1 cellular context compared by ENCODE assay signal in the genomic region with DNA sequence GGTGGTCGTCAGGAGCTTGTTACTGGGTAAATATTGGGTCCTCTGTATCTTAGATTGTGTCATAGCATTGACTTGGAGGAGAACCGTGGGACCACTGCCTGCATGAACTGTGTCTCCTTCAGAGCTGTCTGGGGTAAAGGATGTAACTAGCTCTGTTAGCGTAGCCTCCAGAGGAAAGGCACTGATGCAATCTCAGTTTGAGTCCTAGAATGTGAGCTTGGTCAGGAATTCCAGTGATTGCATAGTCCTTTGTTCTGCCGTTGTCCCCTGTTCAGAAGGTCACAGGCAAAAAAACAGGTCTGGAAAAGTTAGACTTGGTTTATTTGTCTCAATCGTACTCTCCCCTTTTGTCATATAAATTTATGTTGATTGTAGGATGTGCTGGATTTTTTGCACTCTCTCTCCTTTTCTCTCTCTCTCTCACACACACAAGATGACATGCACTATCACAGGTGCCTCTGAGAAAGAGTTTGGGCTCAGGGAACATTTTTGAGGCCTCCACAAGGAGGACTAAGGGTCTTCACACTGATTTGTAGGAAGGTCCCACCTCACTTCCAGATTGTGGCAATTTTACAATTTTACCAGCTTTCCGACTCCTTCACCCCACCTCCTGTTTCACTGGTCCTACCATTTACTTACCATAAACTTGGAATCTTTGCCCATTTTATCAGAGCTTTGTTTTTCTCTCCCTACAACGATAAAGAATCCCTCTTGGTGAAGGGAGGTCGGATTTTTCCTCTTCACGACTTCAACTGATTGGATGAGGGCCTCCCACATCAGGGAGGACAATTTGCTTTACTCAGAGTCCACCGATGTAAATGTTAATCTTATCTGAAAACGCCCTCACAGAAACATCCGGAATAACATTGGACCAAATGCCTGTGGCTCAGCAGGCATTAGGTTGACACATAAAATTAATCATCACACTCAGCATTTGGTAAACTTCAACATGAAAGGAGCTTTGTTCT.
TF ChIP-seq lines count a peak whose summit lies in the region.

No MANE protein-coding gene starts in this region.

TF ChIP-seq in HepG2, 621 proteins besides CTCF, POLR2A, EP300 and RAD21 (continued from another document and continues in another):
- TF ChIP-seq, protein P1, sequence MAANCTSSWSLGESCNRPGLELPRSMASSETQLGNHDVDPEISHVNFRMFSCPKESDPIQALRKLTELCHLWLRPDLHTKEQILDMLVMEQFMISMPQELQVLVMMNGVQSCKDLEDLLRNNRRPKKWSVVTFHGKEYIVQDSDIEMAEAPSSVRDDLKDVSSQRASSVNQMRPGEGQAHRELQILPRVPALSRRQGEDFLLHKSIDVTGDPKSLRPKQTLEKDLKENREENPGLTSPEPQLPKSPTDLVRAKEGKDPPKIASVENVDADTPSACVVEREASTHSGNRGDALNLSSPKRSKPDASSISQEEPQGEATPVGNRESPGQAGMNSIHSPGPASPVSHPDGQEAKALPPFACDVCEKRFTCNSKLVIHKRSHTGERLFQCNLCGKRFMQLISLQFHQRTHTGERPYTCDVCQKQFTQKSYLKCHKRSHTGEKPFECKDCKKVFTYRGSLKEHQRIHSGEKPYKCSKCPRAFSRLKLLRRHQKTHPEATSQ (CRISPR knock-in tag; IDR thresholded peaks at IDR 0.05; ENCODE audit: borderline replicate concordance): no peak
- peak; percentile 81 for TF ChIP-seq ATF7 (IDR thresholded peaks at IDR 0.05)
- 0 out of 2 replicates have a peak, but pooled peaks have one; percentile 56 for TF ChIP-seq ATF7 (CRISPR knock-in tag; IDR thresholded peaks at IDR 0.05)
- no peak for TF ChIP-seq ZNF672 (CRISPR knock-in tag; IDR thresholded peaks at IDR 0.05)
- TF ChIP-seq, protein P2, sequence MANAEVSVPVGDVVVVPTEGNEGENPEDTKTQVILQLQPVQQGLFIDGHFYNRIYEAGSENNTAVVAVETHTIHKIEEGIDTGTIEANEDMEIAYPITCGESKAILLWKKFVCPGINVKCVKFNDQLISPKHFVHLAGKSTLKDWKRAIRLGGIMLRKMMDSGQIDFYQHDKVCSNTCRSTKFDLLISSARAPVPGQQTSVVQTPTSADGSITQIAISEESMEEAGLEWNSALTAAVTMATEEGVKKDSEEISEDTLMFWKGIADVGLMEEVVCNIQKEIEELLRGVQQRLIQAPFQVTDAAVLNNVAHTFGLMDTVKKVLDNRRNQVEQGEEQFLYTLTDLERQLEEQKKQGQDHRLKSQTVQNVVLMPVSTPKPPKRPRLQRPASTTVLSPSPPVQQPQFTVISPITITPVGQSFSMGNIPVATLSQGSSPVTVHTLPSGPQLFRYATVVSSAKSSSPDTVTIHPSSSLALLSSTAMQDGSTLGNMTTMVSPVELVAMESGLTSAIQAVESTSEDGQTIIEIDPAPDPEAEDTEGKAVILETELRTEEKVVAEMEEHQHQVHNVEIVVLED (CRISPR knock-in tag; IDR thresholded peaks at IDR 0.05; ENCODE audit: borderline replicate concordance): peak; percentile 36; the same call in 1 of the 2 replicates
- TF ChIP-seq, protein P3, sequence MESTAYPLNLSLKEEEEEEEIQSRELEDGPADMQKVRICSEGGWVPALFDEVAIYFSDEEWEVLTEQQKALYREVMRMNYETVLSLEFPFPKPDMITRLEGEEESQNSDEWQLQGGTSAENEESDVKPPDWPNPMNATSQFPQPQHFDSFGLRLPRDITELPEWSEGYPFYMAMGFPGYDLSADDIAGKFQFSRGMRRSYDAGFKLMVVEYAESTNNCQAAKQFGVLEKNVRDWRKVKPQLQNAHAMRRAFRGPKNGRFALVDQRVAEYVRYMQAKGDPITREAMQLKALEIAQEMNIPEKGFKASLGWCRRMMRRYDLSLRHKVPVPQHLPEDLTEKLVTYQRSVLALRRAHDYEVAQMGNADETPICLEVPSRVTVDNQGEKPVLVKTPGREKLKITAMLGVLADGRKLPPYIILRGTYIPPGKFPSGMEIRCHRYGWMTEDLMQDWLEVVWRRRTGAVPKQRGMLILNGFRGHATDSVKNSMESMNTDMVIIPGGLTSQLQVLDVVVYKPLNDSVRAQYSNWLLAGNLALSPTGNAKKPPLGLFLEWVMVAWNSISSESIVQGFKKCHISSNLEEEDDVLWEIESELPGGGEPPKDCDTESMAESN (CRISPR knock-in tag; conservative IDR thresholded peaks at IDR 0.05): peak; percentile 81
- TF ChIP-seq GABPB1 (CRISPR knock-in tag; IDR thresholded peaks at IDR 0.05): peak; percentile 60
- no peak for TF ChIP-seq ELF4 (CRISPR knock-in tag; IDR thresholded peaks at IDR 0.05; ENCODE audit: borderline replicate concordance)
- peak; percentile 43 to 53; a peak in 2 of 4 replicates for TF ChIP-seq MAFK (conservative IDR thresholded peaks at IDR 0.05 in 1 of 2, IDR thresholded peaks at IDR 0.05 in 1 of 2; ENCODE audit: low read length in 2 of 2)
- TF ChIP-seq NR1H2 (CRISPR knock-in tag; IDR thresholded peaks at IDR 0.05; ENCODE audit: borderline replicate concordance, low read depth): no peak
- TF ChIP-seq, protein P4, sequence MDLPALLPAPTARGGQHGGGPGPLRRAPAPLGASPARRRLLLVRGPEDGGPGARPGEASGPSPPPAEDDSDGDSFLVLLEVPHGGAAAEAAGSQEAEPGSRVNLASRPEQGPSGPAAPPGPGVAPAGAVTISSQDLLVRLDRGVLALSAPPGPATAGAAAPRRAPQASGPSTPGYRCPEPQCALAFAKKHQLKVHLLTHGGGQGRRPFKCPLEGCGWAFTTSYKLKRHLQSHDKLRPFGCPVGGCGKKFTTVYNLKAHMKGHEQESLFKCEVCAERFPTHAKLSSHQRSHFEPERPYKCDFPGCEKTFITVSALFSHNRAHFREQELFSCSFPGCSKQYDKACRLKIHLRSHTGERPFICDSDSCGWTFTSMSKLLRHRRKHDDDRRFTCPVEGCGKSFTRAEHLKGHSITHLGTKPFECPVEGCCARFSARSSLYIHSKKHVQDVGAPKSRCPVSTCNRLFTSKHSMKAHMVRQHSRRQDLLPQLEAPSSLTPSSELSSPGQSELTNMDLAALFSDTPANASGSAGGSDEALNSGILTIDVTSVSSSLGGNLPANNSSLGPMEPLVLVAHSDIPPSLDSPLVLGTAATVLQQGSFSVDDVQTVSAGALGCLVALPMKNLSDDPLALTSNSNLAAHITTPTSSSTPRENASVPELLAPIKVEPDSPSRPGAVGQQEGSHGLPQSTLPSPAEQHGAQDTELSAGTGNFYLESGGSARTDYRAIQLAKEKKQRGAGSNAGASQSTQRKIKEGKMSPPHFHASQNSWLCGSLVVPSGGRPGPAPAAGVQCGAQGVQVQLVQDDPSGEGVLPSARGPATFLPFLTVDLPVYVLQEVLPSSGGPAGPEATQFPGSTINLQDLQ (CRISPR knock-in tag; IDR thresholded peaks at IDR 0.05): no peak
- no peak for TF ChIP-seq ZNF850 (CRISPR knock-in tag; conservative IDR thresholded peaks at IDR 0.05)
- peak; percentile 95 for TF ChIP-seq NCOA2 (CRISPR knock-in tag; IDR thresholded peaks at IDR 0.05)
- TF ChIP-seq ZNF296 (CRISPR knock-in tag; conservative IDR thresholded peaks at IDR 0.05): no peak
- TF ChIP-seq NFKB2 (CRISPR knock-in tag; IDR thresholded peaks at IDR 0.05; ENCODE audit: borderline replicate concordance): no peak
- peak; percentile 94 for TF ChIP-seq KDM4B (CRISPR knock-in tag; IDR thresholded peaks at IDR 0.05)
- no peak for TF ChIP-seq NFATC3 (CRISPR knock-in tag; IDR thresholded peaks at IDR 0.05)
- TF ChIP-seq, protein P5, sequence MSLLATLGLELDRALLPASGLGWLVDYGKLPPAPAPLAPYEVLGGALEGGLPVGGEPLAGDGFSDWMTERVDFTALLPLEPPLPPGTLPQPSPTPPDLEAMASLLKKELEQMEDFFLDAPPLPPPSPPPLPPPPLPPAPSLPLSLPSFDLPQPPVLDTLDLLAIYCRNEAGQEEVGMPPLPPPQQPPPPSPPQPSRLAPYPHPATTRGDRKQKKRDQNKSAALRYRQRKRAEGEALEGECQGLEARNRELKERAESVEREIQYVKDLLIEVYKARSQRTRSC (CRISPR knock-in tag; IDR thresholded peaks at IDR 0.05; ENCODE audit: low read depth): no peak
- TF ChIP-seq, protein P6, sequence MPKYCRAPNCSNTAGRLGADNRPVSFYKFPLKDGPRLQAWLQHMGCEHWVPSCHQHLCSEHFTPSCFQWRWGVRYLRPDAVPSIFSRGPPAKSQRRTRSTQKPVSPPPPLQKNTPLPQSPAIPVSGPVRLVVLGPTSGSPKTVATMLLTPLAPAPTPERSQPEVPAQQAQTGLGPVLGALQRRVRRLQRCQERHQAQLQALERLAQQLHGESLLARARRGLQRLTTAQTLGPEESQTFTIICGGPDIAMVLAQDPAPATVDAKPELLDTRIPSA (CRISPR knock-in tag; IDR thresholded peaks at IDR 0.05; ENCODE audit: borderline replicate concordance): no peak
- no peak for TF ChIP-seq ZNF333 (CRISPR knock-in tag; IDR thresholded peaks at IDR 0.05; ENCODE audit: borderline replicate concordance)
- TF ChIP-seq ETV6 (CRISPR knock-in tag; conservative IDR thresholded peaks at IDR 0.05): 0 out of 2 replicates have a peak, but pooled peaks have one; percentile 50
- TF ChIP-seq ZNF501 (CRISPR knock-in tag; IDR thresholded peaks at IDR 0.05): peak; percentile 53; the same call in 1 of the 2 replicates
- TF ChIP-seq ZNF749 (CRISPR knock-in tag; IDR thresholded peaks at IDR 0.05; ENCODE audit: borderline replicate concordance): no peak
- TF ChIP-seq ZNF232 (CRISPR knock-in tag; IDR thresholded peaks at IDR 0.05; ENCODE audit: borderline replicate concordance): no peak
- TF ChIP-seq ZNF598 (CRISPR knock-in tag; IDR thresholded peaks at IDR 0.05; ENCODE audit: borderline replicate concordance): no peak
- peak; percentile 84 for TF ChIP-seq SIX4 (CRISPR knock-in tag; IDR thresholded peaks at IDR 0.05)
- TF ChIP-seq, protein P7, sequence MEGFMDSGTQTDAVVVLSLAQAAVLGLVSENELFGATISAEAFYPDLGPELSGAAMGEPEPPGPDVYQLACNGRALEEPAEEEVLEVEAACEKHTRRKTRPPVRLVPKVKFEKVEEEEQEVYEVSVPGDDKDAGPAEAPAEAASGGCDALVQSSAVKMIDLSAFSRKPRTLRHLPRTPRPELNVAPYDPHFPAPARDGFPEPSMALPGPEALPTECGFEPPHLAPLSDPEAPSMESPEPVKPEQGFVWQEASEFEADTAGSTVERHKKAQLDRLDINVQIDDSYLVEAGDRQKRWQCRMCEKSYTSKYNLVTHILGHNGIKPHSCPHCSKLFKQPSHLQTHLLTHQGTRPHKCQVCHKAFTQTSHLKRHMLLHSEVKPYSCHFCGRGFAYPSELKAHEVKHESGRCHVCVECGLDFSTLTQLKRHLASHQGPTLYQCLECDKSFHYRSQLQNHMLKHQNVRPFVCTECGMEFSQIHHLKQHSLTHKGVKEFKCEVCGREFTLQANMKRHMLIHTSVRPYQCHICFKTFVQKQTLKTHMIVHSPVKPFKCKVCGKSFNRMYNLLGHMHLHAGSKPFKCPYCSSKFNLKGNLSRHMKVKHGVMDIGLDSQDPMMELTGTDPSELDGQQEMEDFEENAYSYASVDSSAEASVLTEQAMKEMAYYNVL (CRISPR knock-in tag; IDR thresholded peaks at IDR 0.05; ENCODE audit: borderline replicate concordance): peak; percentile 71
- peak; percentile 69; the same call in 1 of the 2 replicates for TF ChIP-seq ZNF619 (CRISPR knock-in tag; IDR thresholded peaks at IDR 0.05)
- TF ChIP-seq ZNF780A (CRISPR knock-in tag; IDR thresholded peaks at IDR 0.05): no peak
- no peak for TF ChIP-seq POLR2AphosphoS2 (IDR thresholded peaks at IDR 0.05; ENCODE audit: low read depth, low read length)
- TF ChIP-seq, protein P8, sequence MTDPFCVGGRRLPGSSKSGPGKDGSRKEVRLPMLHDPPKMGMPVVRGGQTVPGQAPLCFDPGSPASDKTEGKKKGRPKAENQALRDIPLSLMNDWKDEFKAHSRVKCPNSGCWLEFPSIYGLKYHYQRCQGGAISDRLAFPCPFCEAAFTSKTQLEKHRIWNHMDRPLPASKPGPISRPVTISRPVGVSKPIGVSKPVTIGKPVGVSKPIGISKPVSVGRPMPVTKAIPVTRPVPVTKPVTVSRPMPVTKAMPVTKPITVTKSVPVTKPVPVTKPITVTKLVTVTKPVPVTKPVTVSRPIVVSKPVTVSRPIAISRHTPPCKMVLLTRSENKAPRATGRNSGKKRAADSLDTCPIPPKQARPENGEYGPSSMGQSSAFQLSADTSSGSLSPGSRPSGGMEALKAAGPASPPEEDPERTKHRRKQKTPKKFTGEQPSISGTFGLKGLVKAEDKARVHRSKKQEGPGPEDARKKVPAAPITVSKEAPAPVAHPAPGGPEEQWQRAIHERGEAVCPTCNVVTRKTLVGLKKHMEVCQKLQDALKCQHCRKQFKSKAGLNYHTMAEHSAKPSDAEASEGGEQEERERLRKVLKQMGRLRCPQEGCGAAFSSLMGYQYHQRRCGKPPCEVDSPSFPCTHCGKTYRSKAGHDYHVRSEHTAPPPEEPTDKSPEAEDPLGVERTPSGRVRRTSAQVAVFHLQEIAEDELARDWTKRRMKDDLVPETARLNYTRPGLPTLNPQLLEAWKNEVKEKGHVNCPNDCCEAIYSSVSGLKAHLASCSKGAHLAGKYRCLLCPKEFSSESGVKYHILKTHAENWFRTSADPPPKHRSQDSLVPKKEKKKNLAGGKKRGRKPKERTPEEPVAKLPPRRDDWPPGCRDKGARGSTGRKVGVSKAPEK (CRISPR knock-in tag; IDR thresholded peaks at IDR 0.05; ENCODE audit: borderline replicate concordance): peak; percentile 77; the same call in 1 of the 2 replicates
- no peak for TF ChIP-seq GABPA (IDR thresholded peaks at IDR 0.05; ENCODE audit: low read depth, low read length)
- TF ChIP-seq GABPA (CRISPR knock-in tag; IDR thresholded peaks at IDR 0.05; ENCODE audit: low read depth): 0 out of 2 replicates have a peak, but pooled peaks have one; percentile 37
- TF ChIP-seq GATAD1 (CRISPR knock-in tag; IDR thresholded peaks at IDR 0.05): peak; percentile 73
- TF ChIP-seq SALL2 (CRISPR knock-in tag; IDR thresholded peaks at IDR 0.05): no peak
- TF ChIP-seq, protein P9, sequence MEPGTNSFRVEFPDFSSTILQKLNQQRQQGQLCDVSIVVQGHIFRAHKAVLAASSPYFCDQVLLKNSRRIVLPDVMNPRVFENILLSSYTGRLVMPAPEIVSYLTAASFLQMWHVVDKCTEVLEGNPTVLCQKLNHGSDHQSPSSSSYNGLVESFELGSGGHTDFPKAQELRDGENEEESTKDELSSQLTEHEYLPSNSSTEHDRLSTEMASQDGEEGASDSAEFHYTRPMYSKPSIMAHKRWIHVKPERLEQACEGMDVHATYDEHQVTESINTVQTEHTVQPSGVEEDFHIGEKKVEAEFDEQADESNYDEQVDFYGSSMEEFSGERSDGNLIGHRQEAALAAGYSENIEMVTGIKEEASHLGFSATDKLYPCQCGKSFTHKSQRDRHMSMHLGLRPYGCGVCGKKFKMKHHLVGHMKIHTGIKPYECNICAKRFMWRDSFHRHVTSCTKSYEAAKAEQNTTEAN (CRISPR knock-in tag; conservative IDR thresholded peaks at IDR 0.05): peak; percentile 76; the same call in 1 of the 2 replicates
- TF ChIP-seq TOPORS (CRISPR knock-in tag; IDR thresholded peaks at IDR 0.05): no peak
- no peak for TF ChIP-seq ZSCAN20 (CRISPR knock-in tag; IDR thresholded peaks at IDR 0.05; ENCODE audit: borderline replicate concordance)
- no peak for TF ChIP-seq SAFB2 (CRISPR knock-in tag; IDR thresholded peaks at IDR 0.05; ENCODE audit: borderline replicate concordance, low read depth)
- TF ChIP-seq, protein P10, sequence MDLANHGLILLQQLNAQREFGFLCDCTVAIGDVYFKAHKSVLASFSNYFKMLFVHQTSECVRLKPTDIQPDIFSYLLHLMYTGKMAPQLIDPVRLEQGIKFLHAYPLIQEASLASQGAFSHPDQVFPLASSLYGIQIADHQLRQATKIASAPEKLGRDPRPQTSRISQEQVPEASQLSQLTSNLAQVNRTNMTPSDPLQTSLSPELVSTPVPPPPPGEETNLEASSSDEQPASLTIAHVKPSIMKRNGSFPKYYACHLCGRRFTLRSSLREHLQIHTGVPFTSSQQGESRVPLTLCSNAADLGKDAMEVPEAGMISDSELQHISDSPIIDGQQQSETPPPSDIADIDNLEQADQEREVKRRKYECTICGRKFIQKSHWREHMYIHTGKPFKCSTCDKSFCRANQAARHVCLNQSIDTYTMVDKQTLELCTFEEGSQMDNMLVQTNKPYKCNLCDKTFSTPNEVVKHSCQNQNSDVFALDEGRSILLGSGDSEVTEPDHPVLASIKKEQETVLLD (CRISPR knock-in tag; IDR thresholded peaks at IDR 0.05; ENCODE audit: low read depth): no peak
